ENCODE assay signal across 14 cellular contexts in genomic region chr5:172857982-172858381, GRCh38. TPM values are rescaled to one million over a fixed set of nuclear protein-coding genes. Genes with fewer than 3 reads are reported as not detected.
DNase-seq lines count a peak whose midpoint lies in the region; ATAC-seq and TF ChIP-seq lines count a peak whose summit lies in the region.
"Had no signal": no experiment of that assay in that cellular context is flagged by ENCODE, and none has a peak within 500 bp of the region (broad histone marks: within the 10 kb centered on the region; RNA-seq: fewer than 3 reads in every experiment).

No MANE protein-coding gene starts in this region.

- H3K4me1 ChIP-seq in HEK293 (ENCODE audit: control insufficient read depth, insufficient read depth, low read length) (no peaks in the 10 kb centered on the region), lung (ENCODE audit: control insufficient read depth in 2 of 2, insufficient read depth in 2 of 2, low read length in 2 of 2) (peaks cover 38 to 59% of the 10 kb centered on the region in 2 donors), subcutaneous abdominal adipose tissue (ENCODE audit: control insufficient read depth in 5 of 5, insufficient read depth in 5 of 5, low read length in 5 of 5) (peaks cover 48 to 91% (median 84%) of the 10 kb centered on the region in 5 donors)

- H3K36me3 Mint-ChIP-seq in brain: no peaks in the 10 kb centered on the region
- H3K36me3 Mint-ChIP-seq: activated naive CD4-positive, alpha-beta T cell treated with anti-CD3 and anti-CD28 coated beads, Interleukin-2, amount 50 U/mL, for 72 hours had no signal

- H3K27me3 Mint-ChIP-seq in brain: peaks cover 4% of the 10 kb centered on the region

- no peaks in the 10 kb centered on the region for H3K36me3 ChIP-seq in HEK293 (ENCODE audit: control insufficient read depth in 2 of 2, insufficient read depth in 1 of 2, low read length in 2 of 2)
- peaks cover 0 to 3% of the 10 kb centered on the region in 2 donors for H3K36me3 ChIP-seq in lung (ENCODE audit: control insufficient read depth in 2 of 2, insufficient read depth in 2 of 2, low read length in 2 of 2)
- H3K36me3 ChIP-seq in subcutaneous abdominal adipose tissue (ENCODE audit: control insufficient read depth in 5 of 5, insufficient read depth in 5 of 5, low read length in 5 of 5): peaks cover 0 to 2% (median 0%) of the 10 kb centered on the region in 5 donors

- 92 to 95% methylated on average over 7 of the region's 7 CpGs for WGBS in lung, 2 donors

- in situ Hi-C loops in KBM-7 (cut with MboI; ENCODE audit: low pct_unique_long_range_greater_than_20kb, low sequenced_read_pairs): no loop called here

- H3K9me3 ChIP-seq in HEK293 (ENCODE audit: control insufficient read depth, insufficient read depth, low read depth, low read length): no peaks in the 10 kb centered on the region
- H3K9me3 ChIP-seq in lung (ENCODE audit: control insufficient read depth in 2 of 2, insufficient read depth in 1 of 2, low read length in 1 of 2): no peaks in the 10 kb centered on the region
- no peaks in the 10 kb centered on the region for H3K9me3 ChIP-seq in subcutaneous abdominal adipose tissue (ENCODE audit: control insufficient read depth in 5 of 5, low read length in 5 of 5)
- H3K9me3 ChIP-seq: mucosa of descending colon had no signal

- no peaks in the 10 kb centered on the region for H3K9me3 Mint-ChIP-seq in brain
- H3K9me3 Mint-ChIP-seq: activated naive CD4-positive, alpha-beta T cell treated with anti-CD3 and anti-CD28 coated beads, Interleukin-2, amount 50 U/mL, for 72 hours; H9 had no signal

- no peaks in the 10 kb centered on the region for H3K27me3 ChIP-seq in lung (ENCODE audit: control insufficient read depth, insufficient read depth)
- H3K27me3 ChIP-seq in subcutaneous abdominal adipose tissue (ENCODE audit: control insufficient read depth in 5 of 5, insufficient read depth in 4 of 5, low read length in 5 of 5): peaks cover 0 to 5% (median 0%) of the 10 kb centered on the region in 5 donors

- H3K4me3 Mint-ChIP-seq in brain: no peak overlapping the region
- H3K4me3 Mint-ChIP-seq: H9 had no signal

- TF ChIP-seq CTCF in HEK293 (tag by site-specific recombination; IDR thresholded peaks at IDR 0.05): no peak
- no peak for TF ChIP-seq CTCF in brain (conservative IDR thresholded peaks at IDR 0.05)
- TF ChIP-seq CTCF in lung (IDR thresholded peaks at IDR 0.05; ENCODE audit: control extremely low read depth, extremely low read depth): no peak

- H3K27ac Mint-ChIP-seq in brain: peak overlapping the region in 4 of 5 experiments; percentile 0 to 87 (median 2)
- H3K27ac Mint-ChIP-seq: activated naive CD4-positive, alpha-beta T cell treated with anti-CD3 and anti-CD28 coated beads, Interleukin-2, amount 50 U/mL, for 72 hours had no signal

- H3K27ac ChIP-seq in HEK293 (ENCODE audit: extremely low read depth, low read depth, low read length) (no peak overlapping the region), lung (ENCODE audit: low read depth in 1 of 2, low read length in 1 of 2) (peak overlapping the region; percentile 13 to 92), subcutaneous abdominal adipose tissue (ENCODE audit: low read depth, low read length) (peak overlapping the region; percentile 95)

- CTCF ChIA-PET in HEK293 (lab: Yijun Ruan, JAX): no interaction called here

- ATAC-seq in lung (ENCODE audit: insufficient read depth, low FRiP score): no peak
- ATAC-seq in HG02642 (IDR thresholded peaks at IDR 0.05; ENCODE audit: poor library complexity, unreplicated experiment): no peak
- no peak for ATAC-seq in GM18867 (IDR thresholded peaks at IDR 0.05; ENCODE audit: unreplicated experiment)
- ATAC-seq: activated naive CD4-positive, alpha-beta T cell treated with anti-CD3 and anti-CD28 coated beads, Interleukin-2, amount 50 U/mL, for 72 hours had no signal

- peak overlapping the region in 3 of 5 donors; percentile 62 to 87 (median 71) for H3K9ac ChIP-seq in subcutaneous abdominal adipose tissue (ENCODE audit: low read length in 5 of 5)

- DNase-seq in lung (ENCODE audit: low spot score) (no peak), KBM-7 (no peak), DMS79 treated with DMSO at 0.1 percent for 48 hours (lab: John Stamatoyannopoulos, UW) (no peak)
- DNase-seq: H9, hypothalamus, NCI-H2081 treated with DMSO at 0.1 percent for 48 hours had no signal

- POLR2A ChIA-PET in HEK293 (lab: Yijun Ruan, JAX): no interaction called here

- peaks cover 36% of the 10 kb centered on the region for H3K4me1 Mint-ChIP-seq in brain

- H3K4me3 ChIP-seq in HEK293 (ENCODE audit: low read depth, low read length) (no peak overlapping the region), lung (no peak overlapping the region), subcutaneous abdominal adipose tissue (ENCODE audit: low read depth in 1 of 5, low read length in 5 of 5) (no peak overlapping the region)
- H3K4me3 ChIP-seq: K562, mucosa of descending colon had no signal

TF ChIP-seq in HEK293, 187 proteins besides CTCF, POLR2A, EP300 and RAD21:
- TF ChIP-seq, protein P1, sequence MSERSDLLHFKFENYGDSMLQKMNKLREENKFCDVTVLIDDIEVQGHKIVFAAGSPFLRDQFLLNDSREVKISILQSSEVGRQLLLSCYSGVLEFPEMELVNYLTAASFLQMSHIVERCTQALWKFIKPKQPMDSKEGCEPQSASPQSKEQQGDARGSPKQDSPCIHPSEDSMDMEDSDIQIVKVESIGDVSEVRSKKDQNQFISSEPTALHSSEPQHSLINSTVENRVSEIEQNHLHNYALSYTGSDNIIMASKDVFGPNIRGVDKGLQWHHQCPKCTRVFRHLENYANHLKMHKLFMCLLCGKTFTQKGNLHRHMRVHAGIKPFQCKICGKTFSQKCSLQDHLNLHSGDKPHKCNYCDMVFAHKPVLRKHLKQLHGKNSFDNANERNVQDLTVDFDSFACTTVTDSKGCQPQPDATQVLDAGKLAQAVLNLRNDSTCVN (tag by site-specific recombination; optimal IDR thresholded peaks at IDR 0.05): no peak
- TF ChIP-seq ZNF623 (tag by site-specific recombination; IDR thresholded peaks at IDR 0.05) (peak; percentile 56), PBX3 (CRISPR knock-in tag; IDR thresholded peaks at IDR 0.05) (no peak)

RNA-seq across cellular contexts. Expression of gene ERGIC1, which starts 23.9 kb away (rescaled TPM):
- polyA plus RNA-seq in brain (ENCODE audit: insufficient read depth, low read depth, low replicate concordance) (73.3 TPM), lung (100 to 1,000 TPM; 122 to 204 TPM)
- total RNA-seq in lung: 100 to 1,000 TPM in 1 of 2 donors, 10 to 100 TPM in 1; 62.2 to 215 TPM
